Comparison of ENCODE assay signal across 8 cellular contexts in genomic region chr6:115838763-115839401, GRCh38.
A peak's percentile ranks its signal among the peaks of the same experiment; 100 is the strongest.
DNase-seq lines count a peak whose midpoint lies in the region; ATAC-seq lines count a peak whose summit lies in the region.

No MANE protein-coding gene starts in this region.

- ATAC-seq in GM21576 (IDR thresholded peaks at IDR 0.05; ENCODE audit: unreplicated experiment) (peak; percentile 95), HG03575 (IDR thresholded peaks at IDR 0.05; ENCODE audit: extremely low read depth, insufficient number of reproducible peaks, low FRiP score, unreplicated experiment) (peak; percentile 69), left lobe of liver (peak; percentile 99)

- DNase-seq in NCI-H82 (lab: John Stamatoyannopoulos, UW) (peak; percentile 69), NCI-H82 treated with DMSO at 0.1 percent for 48 hours (lab: John Stamatoyannopoulos, UW; ENCODE audit: unreplicated experiment) (no peak), UCSD-AML1 (lab: John Stamatoyannopoulos, UW; ENCODE audit: unreplicated experiment) (peak; percentile 10), left lobe of liver (ENCODE audit: low spot score) (peak; percentile 66), T-helper 1 cell (no peak)
- DNase-seq in activated CD4-positive, alpha-beta T cell treated with anti-CD3 and anti-CD28 coated beads for 4 hours: no peak

Comparison
In these comparisons a context has a peak if more than half of its experiments do, and no peak if none do; other contexts are left out.
1. DNase-seq: peak in NCI-H82 (single experiment), UCSD-AML1 (single experiment) and left lobe of liver (single experiment); none in NCI-H82 treated with DMSO at 0.1 percent for 48 hours (single experiment), T-helper 1 cell (0 of 5) and activated CD4-positive, alpha-beta T cell treated with anti-CD3 and anti-CD28 coated beads for 4 hours (0 of 2).
2. Peak in every context shown above with its lines, with median percentiles within 50 percentile points of each other: ATAC-seq.